ENCODE assay signal across 2 cellular contexts in the genomic region with DNA sequence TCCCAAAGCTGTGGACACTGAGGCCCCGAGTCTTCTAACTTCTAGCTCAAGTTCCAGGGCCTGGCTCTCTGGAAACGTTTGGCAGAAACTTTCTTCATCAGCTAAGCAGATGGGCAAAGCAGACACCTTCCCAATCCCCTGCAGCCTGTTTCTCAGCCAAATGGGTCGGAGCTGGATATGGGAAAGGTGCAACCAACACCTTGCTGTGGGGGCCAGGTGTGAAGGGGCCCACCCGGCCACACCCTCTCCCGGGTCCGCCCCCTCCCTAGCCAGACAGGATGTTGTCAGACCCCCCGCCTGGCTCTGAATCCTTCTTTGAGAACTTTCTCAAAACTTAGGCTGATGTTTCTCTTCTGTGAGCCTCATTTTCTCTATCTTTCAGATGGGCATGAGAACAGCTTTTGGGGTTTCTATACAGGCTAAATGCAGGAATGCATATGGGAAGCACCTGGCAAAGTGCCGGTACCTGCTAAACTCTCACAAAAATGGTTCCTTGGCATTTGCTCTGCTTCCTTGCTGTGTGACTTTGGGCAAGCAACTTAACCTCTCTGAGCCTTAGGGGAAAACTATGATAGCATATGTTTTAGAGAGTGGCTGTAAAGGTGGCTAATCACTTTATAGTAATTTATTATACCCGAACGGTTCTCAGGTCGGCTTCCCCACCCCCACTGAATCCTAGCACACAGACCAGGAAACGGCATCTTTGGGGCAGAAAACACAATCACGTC.
TF ChIP-seq lines count a peak whose summit lies in the region.

No MANE protein-coding gene starts in this region.

TF ChIP-seq in A549, 52 proteins besides CTCF, POLR2A, EP300 and RAD21:
- TF ChIP-seq ZC3H11A (IDR thresholded peaks at IDR 0.05) (no peak), JUNB (IDR thresholded peaks at IDR 0.05) (no peak), HDAC2 (IDR thresholded peaks at IDR 0.05) (peak; percentile 44; the same call in 1 of the 2 replicates), GATA3 (IDR thresholded peaks at IDR 0.05; ENCODE audit: borderline replicate concordance) (no peak), HOXA7 (CRISPR knock-in tag; IDR thresholded peaks at IDR 0.05) (no peak), RARB (CRISPR knock-in tag; IDR thresholded peaks at IDR 0.05) (no peak), SREBF2 (IDR thresholded peaks at IDR 0.05) (no peak), POLR2AphosphoS2 (conservative IDR thresholded peaks at IDR 0.05; ENCODE audit: low read length) (no peak), SMC3 (IDR thresholded peaks at IDR 0.05) (no peak), HOXB13 (CRISPR knock-in tag; IDR thresholded peaks at IDR 0.05; ENCODE audit: low read depth) (no peak), ZFP36 (IDR thresholded peaks at IDR 0.05; ENCODE audit: borderline replicate concordance, partially characterized antibody) (peak; percentile 86), KDM1A (IDR thresholded peaks at IDR 0.05; ENCODE audit: low read depth) (peak; percentile 84; the same call in 1 of the 2 replicates)

TF ChIP-seq in IMR-90, 13 proteins besides CTCF, POLR2A, EP300 and RAD21:
- TF ChIP-seq NFE2L2 (IDR thresholded peaks at IDR 0.05; ENCODE audit: low read depth, low read length): no peak
- TF ChIP-seq, protein P1, sequence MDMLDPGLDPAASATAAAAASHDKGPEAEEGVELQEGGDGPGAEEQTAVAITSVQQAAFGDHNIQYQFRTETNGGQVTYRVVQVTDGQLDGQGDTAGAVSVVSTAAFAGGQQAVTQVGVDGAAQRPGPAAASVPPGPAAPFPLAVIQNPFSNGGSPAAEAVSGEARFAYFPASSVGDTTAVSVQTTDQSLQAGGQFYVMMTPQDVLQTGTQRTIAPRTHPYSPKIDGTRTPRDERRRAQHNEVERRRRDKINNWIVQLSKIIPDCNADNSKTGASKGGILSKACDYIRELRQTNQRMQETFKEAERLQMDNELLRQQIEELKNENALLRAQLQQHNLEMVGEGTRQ (IDR thresholded peaks at IDR 0.05; ENCODE audit: low read depth, low read length): no peak
- TF ChIP-seq RFX5 (IDR thresholded peaks at IDR 0.05; ENCODE audit: low read depth, low read length): no peak
- no peak for TF ChIP-seq CEBPB (IDR thresholded peaks at IDR 0.05; ENCODE audit: low read depth, low read length)
- no peak for TF ChIP-seq MAZ (IDR thresholded peaks at IDR 0.05; ENCODE audit: borderline replicate concordance, low read depth, low read length)
- no peak for TF ChIP-seq FOS (IDR thresholded peaks at IDR 0.05; ENCODE audit: low read depth, low read length)
- 0 out of 2 replicates have a peak, but pooled peaks have one; percentile 36 for TF ChIP-seq CHD1 (IDR thresholded peaks at IDR 0.05; ENCODE audit: low read depth, low read length)
- TF ChIP-seq MXI1 (IDR thresholded peaks at IDR 0.05; ENCODE audit: borderline replicate concordance, low read depth, low read length): no peak
